Comparison of ENCODE assay signal across 6 cellular contexts in the genomic region with DNA sequence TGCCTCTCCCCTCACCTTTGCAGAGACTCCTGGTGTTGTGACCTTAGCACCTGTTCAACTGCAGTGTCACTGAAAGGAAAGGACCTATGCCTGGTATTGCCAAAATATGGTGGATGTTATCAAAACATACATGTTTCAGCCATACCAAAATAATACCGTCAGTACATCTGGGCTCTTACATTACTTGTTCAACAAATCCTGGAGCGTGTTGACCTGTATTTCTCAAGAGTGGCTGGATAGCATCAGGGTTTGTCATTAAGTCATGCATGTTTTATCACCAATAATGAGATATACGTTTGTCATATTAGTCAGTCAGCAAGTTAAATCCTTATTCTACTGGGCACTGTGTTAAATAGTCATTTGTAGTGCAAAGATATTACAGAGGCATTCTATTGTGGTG.
"Had no signal": no experiment of that assay in that cellular context is flagged by ENCODE, and none has a peak within 500 bp of the region (broad histone marks: within the 10 kb centered on the region; RNA-seq: fewer than 3 reads in every experiment).

No MANE protein-coding gene starts in this region.

- DNase-seq: IMR-90, KBM-7, KG1 had no signal

- H3K27ac ChIP-seq: HL-60, KMS-11 had no signal

- H3K9ac ChIP-seq: KMS-11 had no signal

- H3K4me3 ChIP-seq: K562 had no signal

- H3K4me2 ChIP-seq: KMS-11 had no signal
